9 cellular contexts compared by ENCODE assay signal in the genomic region with DNA sequence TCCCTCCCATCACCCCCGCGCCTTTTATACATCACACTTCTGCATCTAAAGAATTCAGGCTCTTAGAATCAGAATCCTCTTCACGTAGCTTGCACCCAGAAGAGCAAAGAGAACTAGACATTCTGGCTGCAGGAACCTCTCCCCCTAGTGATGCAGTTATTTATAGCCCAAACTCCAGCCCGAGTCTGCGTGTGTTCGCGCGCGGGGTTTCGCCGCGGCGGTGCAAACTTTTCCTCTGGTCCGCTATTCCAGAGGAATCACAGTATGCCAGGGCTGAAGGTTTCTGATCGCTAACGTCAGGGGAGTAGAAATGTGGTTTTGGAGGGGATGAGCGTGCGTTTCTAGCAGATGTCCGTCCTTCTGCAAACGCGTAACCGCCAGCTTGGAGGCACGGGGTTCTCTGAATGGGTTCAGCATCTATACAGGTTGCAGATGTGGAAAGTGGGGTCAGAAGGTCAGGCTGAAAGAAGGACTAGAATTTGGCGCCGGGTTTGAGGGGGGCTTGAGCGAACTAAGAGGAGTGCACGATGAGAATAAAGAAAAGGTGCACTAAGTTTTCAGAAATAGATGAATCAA. TPM values are rescaled to one million over a fixed set of nuclear protein-coding genes. Genes with fewer than 3 reads are reported as not detected.
A peak's percentile ranks its signal among the peaks of the same experiment; 100 is the strongest.
DNase-seq lines count a peak whose midpoint lies in the region; ATAC-seq and TF ChIP-seq lines count a peak whose summit lies in the region.
"Had no signal": no experiment of that assay in that cellular context is flagged by ENCODE, and none has a peak within 500 bp of the region (broad histone marks: within the 10 kb centered on the region; RNA-seq: fewer than 3 reads in every experiment).

No MANE protein-coding gene starts in this region.

- intact Hi-C loops in uterus (cut with DNase I; ENCODE audit: low total_unique reads), result no loop called here

- peaks cover 52% of the 10 kb centered on the region for H3K27me3 Mint-ChIP-seq in T-helper 1 cell treated with Interleukin-12 subunit alpha and Interleukin-12 subunit beta and Interleukin-4 antibody, amounts not matched to agents 30 μg/mL and 1 μg/mL, for 36 hours (ENCODE audit: low read depth)
- peaks cover 36 to 54% of the 10 kb centered on the region in 2 donors for H3K27me3 Mint-ChIP-seq in T-cell
- H3K27me3 Mint-ChIP-seq in stimulated activated naive B cell treated with anti-CD40 and anti-IgM and Interleukin-4, amounts not matched to agents 10 μg/mL and 1 μg/mL and 100 μg/mL, for 72 hours, result peaks cover 39 to 50% of the 10 kb centered on the region in 2 donors

- WGBS in iPS DF 6.9 (ENCODE audit: insufficient coverage, insufficient read length), result no CpG with 5 or more reads among the region's 27 CpGs

- H3K9me3 ChIP-seq in iPS DF 6.9 (ENCODE audit: control insufficient read depth, insufficient read depth, low read length) (no peaks in the 10 kb centered on the region), uterus (no peaks in the 10 kb centered on the region)

- DNase-seq in T-helper 1 cell (no peak), T-cell (no peak), iPS DF 6.9 (ENCODE audit: low read depth, low spot score) (no peak), uterus (no peak)
- no peak for DNase-seq in stimulated activated naive B cell treated with anti-CD40 and anti-IgM and Interleukin-4, amounts not matched to agents 10 μg/mL and 1 μg/mL and 100 μg/mL, for 72 hours
- DNase-seq: DND-41 had no signal

- peak overlapping the region; percentile 47; the same call in 1 of the 2 replicates for H3K4me3 ChIP-seq in iPS DF 6.9 (ENCODE audit: low read length)
- H3K4me3 ChIP-seq in uterus, result peak overlapping the region in 1 of 2 donors; percentile 31

- POLR2A ChIA-PET in T-cell (lab: Charles Lee), result no interaction called here

- peaks cover 10% of the 10 kb centered on the region for H3K27me3 ChIP-seq in iPS DF 6.9 (ENCODE audit: control insufficient read depth, insufficient read depth, low read length)
- peaks cover 12 to 57% of the 10 kb centered on the region in 2 donors for H3K27me3 ChIP-seq in uterus

- no peak for TF ChIP-seq POLR2A in uterus (IDR thresholded peaks at IDR 0.05)

- CTCF ChIA-PET in T-cell (lab: Charles Lee), result no interaction called here

- H3K36me3 ChIP-seq in iPS DF 6.9 (ENCODE audit: control insufficient read depth, insufficient read depth, low read length), result no peaks in the 10 kb centered on the region
- H3K36me3 ChIP-seq in uterus, result no peaks in the 10 kb centered on the region

- peak overlapping the region; percentile 70 for H3K4me3 Mint-ChIP-seq in T-helper 1 cell treated with Interleukin-12 subunit alpha and Interleukin-12 subunit beta and Interleukin-4 antibody, amounts not matched to agents 30 μg/mL and 1 μg/mL, for 36 hours
- peak overlapping the region in 2 of 3 donors; percentile 34 to 76 for H3K4me3 Mint-ChIP-seq in T-cell
- H3K4me3 Mint-ChIP-seq in stimulated activated naive B cell treated with anti-CD40 and anti-IgM and Interleukin-4, amounts not matched to agents 10 μg/mL and 1 μg/mL and 100 μg/mL, for 72 hours, result peak overlapping the region; percentile 39 to 68

- H3K27ac ChIP-seq in iPS DF 6.9 (ENCODE audit: low read length) (no peak overlapping the region), uterus (no peak overlapping the region)

- no peak for ATAC-seq in T-cell (replicated peaks in 1 of 4)
- no peak for ATAC-seq in stimulated activated naive B cell treated with anti-CD40 and anti-IgM and Interleukin-4, amounts not matched to agents 10 μg/mL and 1 μg/mL and 100 μg/mL, for 72 hours (replicated peaks)
- ATAC-seq in HG02884 (IDR thresholded peaks at IDR 0.05; ENCODE audit: unreplicated experiment), result no peak
- no peak for ATAC-seq in HG02852 (IDR thresholded peaks at IDR 0.05; ENCODE audit: unreplicated experiment)

- no peaks in the 10 kb centered on the region for H3K36me3 Mint-ChIP-seq in T-helper 1 cell treated with Interleukin-12 subunit alpha and Interleukin-12 subunit beta and Interleukin-4 antibody, amounts not matched to agents 30 μg/mL and 1 μg/mL, for 36 hours (ENCODE audit: low read depth)
- H3K36me3 Mint-ChIP-seq in T-cell, result no peaks in the 10 kb centered on the region
- H3K36me3 Mint-ChIP-seq in stimulated activated naive B cell treated with anti-CD40 and anti-IgM and Interleukin-4, amounts not matched to agents 10 μg/mL and 1 μg/mL and 100 μg/mL, for 72 hours, result peaks cover 2 to 3% of the 10 kb centered on the region in 2 donors

- peaks cover 14% of the 10 kb centered on the region for H3K4me1 Mint-ChIP-seq in T-helper 1 cell treated with Interleukin-12 subunit alpha and Interleukin-12 subunit beta and Interleukin-4 antibody, amounts not matched to agents 30 μg/mL and 1 μg/mL, for 36 hours (ENCODE audit: low read depth)
- peaks cover 16 to 26% (median 20%) of the 10 kb centered on the region in 3 donors for H3K4me1 Mint-ChIP-seq in T-cell
- peaks cover 13 to 40% of the 10 kb centered on the region in 2 donors for H3K4me1 Mint-ChIP-seq in stimulated activated naive B cell treated with anti-CD40 and anti-IgM and Interleukin-4, amounts not matched to agents 10 μg/mL and 1 μg/mL and 100 μg/mL, for 72 hours

- H3K4me1 ChIP-seq in iPS DF 6.9 (ENCODE audit: control insufficient read depth, insufficient read depth, low read length) (peaks cover 2% of the 10 kb centered on the region), uterus (peaks cover 0 to 12% of the 10 kb centered on the region in 2 donors)

- H3K27ac Mint-ChIP-seq in T-helper 1 cell treated with Interleukin-12 subunit alpha and Interleukin-12 subunit beta and Interleukin-4 antibody, amounts not matched to agents 30 μg/mL and 1 μg/mL, for 36 hours, result no peak overlapping the region
- H3K27ac Mint-ChIP-seq in T-cell, result no peak overlapping the region
- no peak overlapping the region for H3K27ac Mint-ChIP-seq in stimulated activated naive B cell treated with anti-CD40 and anti-IgM and Interleukin-4, amounts not matched to agents 10 μg/mL and 1 μg/mL and 100 μg/mL, for 72 hours

- H3K9me3 Mint-ChIP-seq in T-helper 1 cell treated with Interleukin-12 subunit alpha and Interleukin-12 subunit beta and Interleukin-4 antibody, amounts not matched to agents 30 μg/mL and 1 μg/mL, for 36 hours, result no peaks in the 10 kb centered on the region
- H3K9me3 Mint-ChIP-seq in T-cell, result no peaks in the 10 kb centered on the region
- no peaks in the 10 kb centered on the region for H3K9me3 Mint-ChIP-seq in stimulated activated naive B cell treated with anti-CD40 and anti-IgM and Interleukin-4, amounts not matched to agents 10 μg/mL and 1 μg/mL and 100 μg/mL, for 72 hours

- no peak for TF ChIP-seq CTCF in uterus (IDR thresholded peaks at IDR 0.05)

RNA-seq across cellular contexts. Expression of a gene that starts 1.9 kb away (rescaled TPM):
- total RNA-seq in T-cell, result under 1 TPM in 1 of 5 donors, not detected in 4; 0.06 TPM
- 10 to 100 TPM in 1 of 4 donors, 1 to 10 TPM in 2, under 1 TPM in 1; 0.77 to 46.8 (median 2.1) TPM for total RNA-seq in uterus
